ENCODE assay signal across 9 cellular contexts in genomic region chr12:68559984-68560822, GRCh38. TPM values are rescaled to one million over a fixed set of nuclear protein-coding genes. Genes with fewer than 3 reads are reported as not detected.
DNase-seq lines count a peak whose midpoint lies in the region; ATAC-seq and TF ChIP-seq lines count a peak whose summit lies in the region.
"Had no signal": no experiment of that assay in that cellular context is flagged by ENCODE, and none has a peak within 500 bp of the region (broad histone marks: within the 10 kb centered on the region; RNA-seq: fewer than 3 reads in every experiment).

No MANE protein-coding gene starts in this region.

- H3K4me1 Mint-ChIP-seq in Calu3 (ENCODE audit: low read depth, unreplicated experiment), result peaks cover 2% of the 10 kb centered on the region

- no peaks in the 10 kb centered on the region for H3K9me3 ChIP-seq in neutrophil
- H3K9me3 ChIP-seq: psoas muscle had no signal

- no peaks in the 10 kb centered on the region for H3K36me3 Mint-ChIP-seq in Calu3 (ENCODE audit: insufficient read depth, unreplicated experiment)

- H3K27me3 Mint-ChIP-seq in Calu3 (ENCODE audit: unreplicated experiment), result no peaks in the 10 kb centered on the region

- CTCF ChIA-PET in Calu3 (lab: Charles Lee), result no interaction called here

- no peaks in the 10 kb centered on the region for H3K9me3 Mint-ChIP-seq in Calu3 (ENCODE audit: low read depth, unreplicated experiment)

- no peak overlapping the region for H3K27ac Mint-ChIP-seq in Calu3 (ENCODE audit: unreplicated experiment)

- BruUV-seq in Calu3 (replicated peaks; lab: Mats Ljungman, UMichigan), result no TSS peak

- no peaks in the 10 kb centered on the region for H3K27me3 ChIP-seq in H7 (ENCODE audit: control insufficient read depth, insufficient read depth, low read length)
- H3K27me3 ChIP-seq in neutrophil, result no peaks in the 10 kb centered on the region

- H3K27ac ChIP-seq in neutrophil, result peak overlapping the region; percentile 19
- H3K27ac ChIP-seq: psoas muscle had no signal

- H3K36me3 ChIP-seq in H7 (replicated peaks; ENCODE audit: control insufficient read depth, insufficient read depth, low read length), result no peaks in the 10 kb centered on the region
- H3K36me3 ChIP-seq in neutrophil, result no peaks in the 10 kb centered on the region

- no peak for TF ChIP-seq CTCF in fibroblast of the aortic adventitia (IDR thresholded peaks at IDR 0.05; ENCODE audit: insufficient read depth, low read length)
- no peak for TF ChIP-seq CTCF in neutrophil (IDR thresholded peaks at IDR 0.05)
- no peak for TF ChIP-seq CTCF in Calu3 (IDR thresholded peaks at IDR 0.05; ENCODE audit: unreplicated experiment)

- intact Hi-C loops in head of caudate nucleus (cut with DNase I), result no loop called here
- intact Hi-C loops in Calu3 (cut with micrococcal nuclease; ENCODE audit: unreplicated experiment), result no loop called here

- H3K4me3 ChIP-seq in H7 (ENCODE audit: insufficient read depth, low read depth, low read length), result no peak overlapping the region
- H3K4me3 ChIP-seq in fibroblast of the aortic adventitia (ENCODE audit: low read depth, low read length), result no peak overlapping the region
- H3K4me3 ChIP-seq in neutrophil (ENCODE audit: low read depth in 1 of 2, low read length in 1 of 2), result no peak overlapping the region
- H3K4me3 ChIP-seq: psoas muscle had no signal

- DNase-seq in H7, result peak; percentile 51
- peak; percentile 2 for DNase-seq in RPMI7951 (ENCODE audit: low read depth)
- peak; percentile 49 for DNase-seq in fibroblast of the aortic adventitia (ENCODE audit: low read depth)
- no peak for DNase-seq in head of caudate nucleus
- no peak for DNase-seq in NCI-H1092 treated with DMSO at 0.1 percent for 48 hours (lab: John Stamatoyannopoulos, UW)
- no peak for DNase-seq in Calu3

- no peak overlapping the region for H3K4me3 Mint-ChIP-seq in Calu3 (ENCODE audit: low read depth, unreplicated experiment)

- ATAC-seq in HG02840 (IDR thresholded peaks at IDR 0.05; ENCODE audit: low FRiP score, unreplicated experiment), result no peak

- H3K4me1 ChIP-seq in neutrophil (ENCODE audit: control insufficient read depth in 1 of 2, insufficient read depth in 1 of 2, low read depth in 1 of 2, low read length in 1 of 2), result peaks cover 6 to 8% of the 10 kb centered on the region in 2 experiments

RNA-seq across cellular contexts. Expression of gene RAP1B, which starts 50.5 kb away (rescaled TPM):
- total RNA-seq in H7 (2014; rRNA removed; shearing (Covaris generic)), result 89.3 and 103 TPM in 2 replicates
- 115 and 128 TPM in 2 replicates for total RNA-seq in RPMI7951 (2014; rRNA removed; shearing (Covaris generic))
- total RNA-seq in fibroblast of the aortic adventitia (ENCODE audit: low replicate concordance) (256 and 294 TPM in 2 replicates), Calu3 (2022) (158 and 159 TPM in 2 replicates)

Comparison
In these comparisons a context has a peak if more than half of its experiments do, and no peak if none do; other contexts are left out.
1. DNase-seq: peak in H7 (single experiment), RPMI7951 (single experiment) and fibroblast of the aortic adventitia (single experiment); none in head of caudate nucleus (0 of 42), NCI-H1092 treated with DMSO at 0.1 percent for 48 hours (single experiment) and Calu3 (single experiment).